In genomic region chr17:46148247-46148646, GRCh38 we compare ENCODE assay signal across 1 cellular context.
TF ChIP-seq lines count a peak whose summit lies in the region.

No MANE protein-coding gene starts in this region.

TF ChIP-seq in WTC11, 78 proteins besides CTCF, POLR2A, EP300 and RAD21 (continued from another document):
- TF ChIP-seq STAT6 (CRISPR knock-in tag; conservative IDR thresholded peaks at IDR 0.05; ENCODE audit: low read depth) (no peak), ARID4B (CRISPR knock-in tag; IDR thresholded peaks at IDR 0.05; ENCODE audit: borderline replicate concordance) (no peak), ATF3 (CRISPR knock-in tag; conservative IDR thresholded peaks at IDR 0.05) (no peak), TEAD1 (CRISPR knock-in tag; IDR thresholded peaks at IDR 0.05) (no peak)
